9 cellular contexts compared by ENCODE assay signal in the genomic region with DNA sequence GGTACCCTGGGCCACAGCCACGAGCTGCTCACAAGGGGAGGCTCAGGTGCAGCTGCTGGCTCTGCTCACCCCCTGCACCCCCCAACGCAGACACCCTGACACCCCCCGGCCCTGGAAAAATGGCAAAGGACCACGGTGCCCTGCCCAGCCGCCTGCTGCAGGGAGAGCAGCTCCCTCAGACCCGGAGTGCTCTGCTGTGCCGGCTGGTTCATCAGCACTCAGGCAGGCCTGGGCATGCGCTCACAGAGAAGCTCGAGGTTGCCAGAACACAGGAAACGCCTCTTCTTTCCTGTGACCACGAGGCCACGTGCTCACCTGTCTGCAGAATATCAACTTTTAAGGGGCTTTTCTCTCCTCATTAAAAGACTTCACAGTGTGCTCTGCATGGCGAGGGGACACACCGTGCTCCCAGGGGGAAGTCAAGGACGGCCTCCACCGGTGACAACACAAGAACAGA. TPM values are rescaled to one million over a fixed set of nuclear protein-coding genes. Genes with fewer than 3 reads are reported as not detected.
A peak's percentile ranks its signal among the peaks of the same experiment; 100 is the strongest.
DNase-seq lines count a peak whose midpoint lies in the region; TF ChIP-seq lines count a peak whose summit lies in the region.
"Had no signal": no experiment of that assay in that cellular context is flagged by ENCODE, and none has a peak within 500 bp of the region (broad histone marks: within the 10 kb centered on the region; RNA-seq: fewer than 3 reads in every experiment).

No MANE protein-coding gene starts in this region.

- H3K27ac ChIP-seq in esophagus muscularis mucosa (replicated peaks in 1 of 4) = no peak overlapping the region
- H3K27ac ChIP-seq: KMS-11 had no signal

- peaks cover 0 to 30% (median 14%) of the 10 kb centered on the region in 4 donors for H3K27me3 ChIP-seq in esophagus muscularis mucosa

- TF ChIP-seq POLR2A in GM18951 (IDR thresholded peaks at IDR 0.05; ENCODE audit: extremely low read depth, insufficient read depth, insufficient read length) (peak; percentile 45), esophagus muscularis mucosa (IDR thresholded peaks at IDR 0.05; ENCODE audit: low read depth) (no peak)

- no peaks in the 10 kb centered on the region for H3K9me3 ChIP-seq in esophagus muscularis mucosa

- intact Hi-C loops in esophagus muscularis mucosa (cut with DNase I) (no loop called here), cardiac septum (cut with DNase I) (loop anchor here (2.0 kb wide), 1 partner anchor 128 kb away; no protein-coding TSS in a partner anchor)

- in situ Hi-C loops in GM18951 (cut with MboI; ENCODE audit: low sequenced_read_pairs, unreplicated experiment) = no loop called here

- H3K36me3 ChIP-seq in esophagus muscularis mucosa = peaks cover 14 to 51% (median 39%) of the 10 kb centered on the region in 4 donors

- peaks cover 3 to 18% (median 15%) of the 10 kb centered on the region in 4 donors for H3K4me1 ChIP-seq in esophagus muscularis mucosa

- TF ChIP-seq CTCF in chondrocyte (IDR thresholded peaks at IDR 0.05) = no peak
- TF ChIP-seq CTCF in esophagus muscularis mucosa (IDR thresholded peaks at IDR 0.05) = no peak

- no peak for TF ChIP-seq EP300 in esophagus muscularis mucosa (IDR thresholded peaks at IDR 0.05)

- peak; percentile 63 for DNase-seq in NCI-H69 (lab: John Stamatoyannopoulos, UW)
- peak; percentile 72 for DNase-seq in activated gamma-delta T cell treated with anti-CD3 and anti-CD28 coated beads, Interleukin-2, amount 50 U/mL, for 16 hours (ENCODE audit: low read depth)
- DNase-seq in stimulated activated CD4-positive, alpha-beta T cell treated with anti-CD3 and anti-CD28 coated beads, Interleukin-2, amount 100 ng/mL, for 24 hours = peak; percentile 61 to 64
- DNase-seq in chondrocyte (ENCODE audit: low spot score) = no peak
- DNase-seq in esophagus muscularis mucosa (ENCODE audit: extremely low spot score) = no peak
- no peak for DNase-seq in cardiac septum (ENCODE audit: low spot score)
- DNase-seq in GF-D8 (lab: John Stamatoyannopoulos, UW) = no peak

- no peak overlapping the region for H3K27ac Mint-ChIP-seq in chondrocyte (ENCODE audit: unreplicated experiment)

- H3K4me3 ChIP-seq in esophagus muscularis mucosa = no peak overlapping the region

- H3K4me3 Mint-ChIP-seq in chondrocyte (ENCODE audit: unreplicated experiment) = no peak overlapping the region

- peaks cover 3% of the 10 kb centered on the region for H3K4me1 Mint-ChIP-seq in chondrocyte (ENCODE audit: low read depth)

- H3K9me3 Mint-ChIP-seq in chondrocyte (ENCODE audit: low read depth) = no peaks in the 10 kb centered on the region

- no peaks in the 10 kb centered on the region for H3K27me3 Mint-ChIP-seq in chondrocyte (ENCODE audit: low read depth)

- WGBS in esophagus muscularis mucosa = 79% methylated on average over 13 of the region's 16 CpGs

- H3K36me3 Mint-ChIP-seq in chondrocyte (ENCODE audit: low read depth) = peaks cover 8% of the 10 kb centered on the region

RNA-seq across cellular contexts. Expression of a gene that starts 4.3 kb away (rescaled TPM):
- total RNA-seq in chondrocyte (1.3 to 2.1 TPM (median 1.7 TPM) in 3 replicates), esophagus muscularis mucosa (under 1 TPM in 2 of 4 donors, not detected in 2; 0.33 to 0.52 TPM), cardiac septum (2.6 TPM)

RNA-seq across cellular contexts. Expression of a gene that starts 18.8 kb away (rescaled TPM):
- total RNA-seq in chondrocyte (37.4 to 39.6 TPM (median 39.6 TPM) in 3 replicates), esophagus muscularis mucosa (10 to 100 TPM; 10.4 to 24.6 (median 21.0) TPM), cardiac septum (11.1 TPM)

RNA-seq across cellular contexts. Expression of a gene that starts 19.1 kb away (rescaled TPM):
- total RNA-seq in chondrocyte (164 to 191 TPM (median 165 TPM) in 3 replicates), esophagus muscularis mucosa (100 to 1,000 TPM in 3 of 4 donors, 10 to 100 TPM in 1; 88.5 to 125 (median 107) TPM), cardiac septum (139 TPM)

RNA-seq across cellular contexts. Expression of a gene that starts 22.8 kb away (rescaled TPM):
- 49.2 to 57.5 TPM (median 52.0 TPM) in 3 replicates for total RNA-seq in chondrocyte
- total RNA-seq in esophagus muscularis mucosa = 10 to 100 TPM; 34.9 to 61.4 (median 49.5) TPM
- 37.2 TPM for total RNA-seq in cardiac septum

RNA-seq across cellular contexts. Expression of a gene that starts 29.4 kb away (rescaled TPM):
- total RNA-seq in chondrocyte (6.6 to 7.4 TPM (median 6.7 TPM) in 3 replicates), esophagus muscularis mucosa (1 to 10 TPM in 3 of 4 donors, under 1 TPM in 1; 0.83 to 4.1 (median 1.9) TPM), cardiac septum (2.4 TPM)

Comparison
In these comparisons a context has a peak if more than half of its experiments do, and no peak if none do; other contexts are left out.
1. DNase-seq: peak in NCI-H69 (single experiment), activated gamma-delta T cell treated with anti-CD3 and anti-CD28 coated beads, Interleukin-2, amount 50 U/mL, for 16 hours (single experiment) and stimulated activated CD4-positive, alpha-beta T cell treated with anti-CD3 and anti-CD28 coated beads, Interleukin-2, amount 100 ng/mL, for 24 hours (2 of 2); none in chondrocyte (single experiment), esophagus muscularis mucosa (single experiment), cardiac septum (single experiment) and GF-D8 (single experiment).